ENCODE assay signal across 20 cellular contexts in genomic region chr5:66354407-66354806, GRCh38.
"Had no signal": no experiment of that assay in that cellular context is flagged by ENCODE, and none has a peak within 500 bp of the region (broad histone marks: within the 10 kb centered on the region; RNA-seq: fewer than 3 reads in every experiment).

No MANE protein-coding gene starts in this region.

- H3K9ac ChIP-seq: neural progenitor cell had no signal

- H3K36me3 ChIP-seq: neural progenitor cell, ovary had no signal

- H2AFZ ChIP-seq: neural progenitor cell had no signal

- H3K4me1 ChIP-seq: neural progenitor cell had no signal

- H3K27ac Mint-ChIP-seq: endodermal cell; natural killer cell treated with Interleukin-12 subunit alpha and Interleukin-12 subunit beta and Interleukin-15 and Interleukin-18, amount 100 ng/mL, for 72 hours; neural progenitor cell; progenitor cell of endocrine pancreas had no signal

- H3K27ac ChIP-seq: neural progenitor cell, ovary had no signal

- H3K9me3 ChIP-seq: heart left ventricle, ovary had no signal

- H3K4me3 ChIP-seq: heart left ventricle, lung, neural progenitor cell, ovary had no signal

- ATAC-seq: heart left ventricle; left colon; left ventricle myocardium superior; natural killer cell treated with Interleukin-12 subunit alpha and Interleukin-12 subunit beta and Interleukin-15 and Interleukin-18, amount 100 ng/mL, for 72 hours; right cardiac atrium had no signal

- H3K4me2 ChIP-seq: neural progenitor cell had no signal

- H3K27me3 Mint-ChIP-seq: progenitor cell of endocrine pancreas had no signal

- H3K36me3 Mint-ChIP-seq: natural killer cell treated with Interleukin-12 subunit alpha and Interleukin-12 subunit beta and Interleukin-15 and Interleukin-18, amount 100 ng/mL, for 72 hours; neural progenitor cell had no signal

- H3K4me1 Mint-ChIP-seq: neural progenitor cell had no signal

- H3K9me3 Mint-ChIP-seq: endodermal cell; natural killer cell treated with Interleukin-12 subunit alpha and Interleukin-12 subunit beta and Interleukin-15 and Interleukin-18, amount 100 ng/mL, for 72 hours; neural progenitor cell had no signal

- H3K27me3 ChIP-seq: heart left ventricle, neural progenitor cell, ovary had no signal

- DNase-seq: effector CD4-positive, alpha-beta T cell; endodermal cell; foreskin melanocyte; heart left ventricle; hippocampal formation; left colon; left ventricle myocardium superior; mesenchymal stem cell; midbrain; nucleus accumbens; ovary; right cardiac atrium; small intestine; stimulated activated CD4-positive, alpha-beta T cell treated with anti-CD3 and anti-CD28 coated beads, Interleukin-12 subunit alpha, Interleukin-12 subunit beta, amount 100 ng/mL, for 4 hours; stimulated activated naive CD4-positive, alpha-beta T cell; trophoblast cell had no signal

- H3K4me3 Mint-ChIP-seq: endodermal cell; natural killer cell treated with Interleukin-12 subunit alpha and Interleukin-12 subunit beta and Interleukin-15 and Interleukin-18, amount 100 ng/mL, for 72 hours; neural progenitor cell had no signal
